13 cellular contexts compared by ENCODE assay signal in genomic region chr4:86218721-86219481, GRCh38.
A peak's percentile ranks its signal among the peaks of the same experiment; 100 is the strongest.
DNase-seq lines count a peak whose midpoint lies in the region; ATAC-seq and TF ChIP-seq lines count a peak whose summit lies in the region.
"Had no signal": no experiment of that assay in that cellular context is flagged by ENCODE, and none has a peak within 500 bp of the region (broad histone marks: within the 10 kb centered on the region; RNA-seq: fewer than 3 reads in every experiment).

No MANE protein-coding gene starts in this region.

- H3F3A ChIP-seq in GM23248 (ENCODE audit: insufficient read depth) = peaks cover 8% of the 10 kb centered on the region; the same call in 1 of the 2 replicates
- no peaks in the 10 kb centered on the region for H3F3A ChIP-seq in PC-3 (ENCODE audit: low read length, unreplicated experiment)

- DNase-seq in GM23248 = peak; percentile 65
- DNase-seq in PC-3 = peak; percentile 54
- DNase-seq in fibroblast of gingiva (ENCODE audit: low read depth) = peak; percentile 48
- DNase-seq in omental fat pad (ENCODE audit: low spot score) = no peak
- no peak for DNase-seq in T-helper 2 cell treated with Interferon-gamma antibody and Interleukin-4, amounts not matched to agents 5 μg/mL and 100 μg/mL, for 36 hours (ENCODE audit: low spot score)
- DNase-seq in A172 (ENCODE audit: low spot score) = no peak
- DNase-seq in T-helper 17 cell = no peak
- DNase-seq: CD8-positive, alpha-beta memory T cell; tibial artery had no signal

- intact Hi-C loops in PC-3 (cut with micrococcal nuclease) = no loop called here

- H3K79me2 ChIP-seq in GM23248 (ENCODE audit: insufficient read depth) (no peaks in the 10 kb centered on the region), PC-3 (ENCODE audit: low read length) (no peaks in the 10 kb centered on the region)

- POLR2A ChIA-PET in PC-3 (lab: Charles Lee; ENCODE audit: unreplicated experiment) = no interaction called here

- H3K4me3 Mint-ChIP-seq in T-helper 2 cell treated with Interferon-gamma antibody and Interleukin-4, amounts not matched to agents 5 μg/mL and 100 μg/mL, for 36 hours = no peak overlapping the region
- no peak overlapping the region for H3K4me3 Mint-ChIP-seq in T-helper 17 cell
- H3K4me3 Mint-ChIP-seq: activated naive CD4-positive, alpha-beta T cell treated with anti-CD3 and anti-CD28 coated beads, Interleukin-2, amount 50 U/mL, for 24 hours; CD8-positive, alpha-beta memory T cell; natural killer cell treated with Interleukin-12 subunit alpha and Interleukin-12 subunit beta and Interleukin-15 and Interleukin-18, amount 100 ng/mL, for 72 hours had no signal

- no peaks in the 10 kb centered on the region for H3K27me3 Mint-ChIP-seq in T-helper 2 cell treated with Interferon-gamma antibody and Interleukin-4, amounts not matched to agents 5 μg/mL and 100 μg/mL, for 36 hours (ENCODE audit: low read depth)
- no peaks in the 10 kb centered on the region for H3K27me3 Mint-ChIP-seq in T-helper 17 cell
- H3K27me3 Mint-ChIP-seq: activated naive CD4-positive, alpha-beta T cell treated with anti-CD3 and anti-CD28 coated beads, Interleukin-2, amount 50 U/mL, for 24 hours; natural killer cell treated with Interleukin-12 subunit alpha and Interleukin-12 subunit beta and Interleukin-15 and Interleukin-18, amount 100 ng/mL, for 72 hours had no signal

- H3K27ac ChIP-seq in GM23248 (peak overlapping the region; percentile 38), PC-3 (ENCODE audit: low read length) (peak overlapping the region; percentile 60)
- H3K27ac ChIP-seq: tibial artery had no signal

- BruUV-seq in PC-3 (replicated peaks; lab: Mats Ljungman, UMichigan) = no TSS peak

- no peak overlapping the region for H3K4me3 ChIP-seq in GM23248
- H3K4me3 ChIP-seq in PC-3 (ENCODE audit: low read length) = peak overlapping the region; percentile 38; the same call in 1 of the 2 replicates
- H3K4me3 ChIP-seq: tibial artery had no signal

- H3K36me3 Mint-ChIP-seq in T-helper 2 cell treated with Interferon-gamma antibody and Interleukin-4, amounts not matched to agents 5 μg/mL and 100 μg/mL, for 36 hours (ENCODE audit: low read depth) = no peaks in the 10 kb centered on the region
- H3K36me3 Mint-ChIP-seq in T-helper 17 cell (ENCODE audit: low read depth) = no peaks in the 10 kb centered on the region
- H3K36me3 Mint-ChIP-seq: activated naive CD4-positive, alpha-beta T cell treated with anti-CD3 and anti-CD28 coated beads, Interleukin-2, amount 50 U/mL, for 24 hours; CD8-positive, alpha-beta memory T cell had no signal

- 60 to 68% methylated on average over 5 of the region's 5 CpGs for WGBS in GM23248 (ENCODE audit: low coverage in 1 of 2, low lambda C conversion rate in 2 of 2, missing lambda C conversion rate in 2 of 2), 2 experiments

- H3K9ac ChIP-seq in GM23248 = no peak overlapping the region
- no peak overlapping the region for H3K9ac ChIP-seq in PC-3 (ENCODE audit: low read length)

- H3K4me1 ChIP-seq in GM23248 (ENCODE audit: insufficient read depth) = peaks cover 24% of the 10 kb centered on the region
- H3K4me1 ChIP-seq in PC-3 (ENCODE audit: insufficient read depth, low read length) = peaks cover 13% of the 10 kb centered on the region
- H3K4me1 ChIP-seq: tibial artery had no signal

- in situ Hi-C loops in GM23248 (cut with MboI) = loop anchor here (25.0 kb wide), 1 partner anchor 407 kb away; no protein-coding TSS in a partner anchor

- H3K9me3 ChIP-seq in GM23248 (ENCODE audit: low read depth) = no peaks in the 10 kb centered on the region
- no peaks in the 10 kb centered on the region for H3K9me3 ChIP-seq in PC-3 (ENCODE audit: low read length)
- no peaks in the 10 kb centered on the region for H3K9me3 ChIP-seq in T-helper 17 cell (ENCODE audit: control insufficient read depth, low read length, poor library complexity, severe bottlenecking)

- no peaks in the 10 kb centered on the region for H4K20me1 ChIP-seq in GM23248 (ENCODE audit: insufficient read depth)
- no peaks in the 10 kb centered on the region for H4K20me1 ChIP-seq in PC-3 (ENCODE audit: low read length)

- peaks cover under 1% of the 10 kb centered on the region for H3K9me3 Mint-ChIP-seq in T-helper 2 cell treated with Interferon-gamma antibody and Interleukin-4, amounts not matched to agents 5 μg/mL and 100 μg/mL, for 36 hours

- peak overlapping the region; percentile 30 for H3K4me2 ChIP-seq in GM23248 (ENCODE audit: unreplicated experiment)
- H3K4me2 ChIP-seq in PC-3 (ENCODE audit: low read length) = peak overlapping the region; percentile 72

- ATAC-seq in PC-3 = peak; percentile 48
- ATAC-seq in omental fat pad (ENCODE audit: low FRiP score) = peak; percentile 57
- ATAC-seq in GM19351 (IDR thresholded peaks at IDR 0.05; ENCODE audit: unreplicated experiment) = no peak
- ATAC-seq in T-helper 17 cell = no peak
- ATAC-seq: natural killer cell treated with Interleukin-12 subunit alpha and Interleukin-12 subunit beta and Interleukin-15 and Interleukin-18, amount 100 ng/mL, for 72 hours; Panc1 had no signal

- TF ChIP-seq CTCF in PC-3 (conservative IDR thresholded peaks at IDR 0.05; ENCODE audit: low read depth, low read length) (no peak), omental fat pad (IDR thresholded peaks at IDR 0.05) (no peak)

- H3K27me3 ChIP-seq in GM23248 (replicated peaks; ENCODE audit: insufficient read depth) (no peaks in the 10 kb centered on the region), PC-3 (ENCODE audit: low read length) (no peaks in the 10 kb centered on the region)
- H3K27me3 ChIP-seq: tibial artery had no signal

- H3K9me2 ChIP-seq in GM23248 (ENCODE audit: insufficient read depth) (no peaks in the 10 kb centered on the region), PC-3 (replicated peaks; ENCODE audit: low read length) (no peaks in the 10 kb centered on the region)

- CTCF ChIA-PET in PC-3 (lab: Charles Lee) = no interaction called here

- no peaks in the 10 kb centered on the region for H3K4me1 Mint-ChIP-seq in T-helper 2 cell treated with Interferon-gamma antibody and Interleukin-4, amounts not matched to agents 5 μg/mL and 100 μg/mL, for 36 hours (ENCODE audit: low read depth)
- no peaks in the 10 kb centered on the region for H3K4me1 Mint-ChIP-seq in T-helper 17 cell
- H3K4me1 Mint-ChIP-seq: activated naive CD4-positive, alpha-beta T cell treated with anti-CD3 and anti-CD28 coated beads, Interleukin-2, amount 50 U/mL, for 24 hours; CD8-positive, alpha-beta memory T cell had no signal

- no peak overlapping the region for H2AFZ ChIP-seq in GM23248
- H2AFZ ChIP-seq in PC-3 (ENCODE audit: low read length) = peak overlapping the region; percentile 42

- no peaks in the 10 kb centered on the region for H3K36me3 ChIP-seq in GM23248 (ENCODE audit: low read depth)
- H3K36me3 ChIP-seq in PC-3 (ENCODE audit: low read depth, low read length) = no peaks in the 10 kb centered on the region
- H3K36me3 ChIP-seq: tibial artery had no signal

- H3K27ac Mint-ChIP-seq in T-helper 2 cell treated with Interferon-gamma antibody and Interleukin-4, amounts not matched to agents 5 μg/mL and 100 μg/mL, for 36 hours = no peak overlapping the region
- no peak overlapping the region for H3K27ac Mint-ChIP-seq in T-helper 17 cell
- H3K27ac Mint-ChIP-seq: activated naive CD4-positive, alpha-beta T cell treated with anti-CD3 and anti-CD28 coated beads, Interleukin-2, amount 50 U/mL, for 24 hours; CD8-positive, alpha-beta memory T cell; natural killer cell treated with Interleukin-12 subunit alpha and Interleukin-12 subunit beta and Interleukin-15 and Interleukin-18, amount 100 ng/mL, for 72 hours had no signal

Comparison
In these comparisons a context has a peak if more than half of its experiments do, and no peak if none do; other contexts are left out.
1. DNase-seq: peak in GM23248 (single experiment), PC-3 (single experiment) and fibroblast of gingiva (single experiment); none in omental fat pad (single experiment), T-helper 2 cell treated with Interferon-gamma antibody and Interleukin-4, amounts not matched to agents 5 μg/mL and 100 μg/mL, for 36 hours (single experiment), A172 (single experiment) and T-helper 17 cell (0 of 3).
2. ATAC-seq: peak in PC-3 (single experiment) and omental fat pad (single experiment); none in GM19351 (single experiment) and T-helper 17 cell (single experiment).